Comparison of ENCODE assay signal across 23 cellular contexts in genomic region chr13:28653111-28653510, GRCh38.
"Had no signal": no experiment of that assay in that cellular context is flagged by ENCODE, and none has a peak within 500 bp of the region (broad histone marks: within the 10 kb centered on the region; RNA-seq: fewer than 3 reads in every experiment).

No MANE protein-coding gene starts in this region.

- H3K9me3 ChIP-seq: colonic mucosa, esophagus squamous epithelium, gastroesophageal sphincter, left lung, lower lobe of right lung, ovary, right atrium auricular region, sigmoid colon, testis, transverse colon had no signal

- H3K4me3 ChIP-seq: colonic mucosa, dorsolateral prefrontal cortex, esophagus squamous epithelium, gastroesophageal sphincter, left lung, lower lobe of right lung, ovary, right atrium auricular region, sigmoid colon, skin epidermis, testis, transverse colon had no signal

- H3K4me1 ChIP-seq: colonic mucosa had no signal

- H3K4me3 Mint-ChIP-seq: naive B cell; neural crest cell; stimulated activated naive B cell treated with anti-CD40 and anti-IgM and Interleukin-4, amounts not matched to agents 10 μg/mL and 1 μg/mL and 100 μg/mL, for 72 hours; stimulated activated naive CD8-positive, alpha-beta T cell treated with anti-CD3 and anti-CD28 coated beads, Interleukin-15, amount 100 ng/mL, for 72 hours had no signal

- H3K27ac Mint-ChIP-seq: stimulated activated naive B cell treated with anti-CD40 and anti-IgM and Interleukin-4, amounts not matched to agents 10 μg/mL and 1 μg/mL and 100 μg/mL, for 72 hours; stimulated activated naive CD8-positive, alpha-beta T cell treated with anti-CD3 and anti-CD28 coated beads, Interleukin-15, amount 100 ng/mL, for 72 hours had no signal

- H3K9me3 Mint-ChIP-seq: naive B cell; neural crest cell; stimulated activated naive CD8-positive, alpha-beta T cell treated with anti-CD3 and anti-CD28 coated beads, Interleukin-15, amount 100 ng/mL, for 72 hours had no signal

- ATAC-seq: gastroesophageal sphincter; left lung; lower lobe of right lung; stimulated activated naive B cell treated with anti-CD40 and anti-IgM and Interleukin-4, amounts not matched to agents 10 μg/mL and 1 μg/mL and 100 μg/mL, for 72 hours; stimulated activated naive CD8-positive, alpha-beta T cell treated with anti-CD3 and anti-CD28 coated beads, Interleukin-15, amount 100 ng/mL, for 72 hours had no signal

- H3K36me3 ChIP-seq: colonic mucosa, esophagus squamous epithelium, gastroesophageal sphincter, left lung, lower lobe of right lung, ovary, right atrium auricular region, sigmoid colon, transverse colon had no signal

- H3K27me3 Mint-ChIP-seq: naive B cell; stimulated activated naive B cell treated with anti-CD40 and anti-IgM and Interleukin-4, amounts not matched to agents 10 μg/mL and 1 μg/mL and 100 μg/mL, for 72 hours; stimulated activated naive CD8-positive, alpha-beta T cell treated with anti-CD3 and anti-CD28 coated beads, Interleukin-15, amount 100 ng/mL, for 72 hours had no signal

- H3K27ac ChIP-seq: colonic mucosa, esophagus squamous epithelium, gastroesophageal sphincter, left lung, lower lobe of right lung, ovary, right atrium auricular region, sigmoid colon, skin epidermis, testis, transverse colon had no signal

- DNase-seq: colonic mucosa; dorsolateral prefrontal cortex; effector CD8-positive, alpha-beta T cell; esophagus squamous epithelium; foreskin fibroblast; glutamatergic neuron; islet precursor cell; left lung; lower lobe of right lung; mesenchymal stem cell; naive B cell; ovary; sigmoid colon; stimulated activated CD4-positive, alpha-beta T cell treated with anti-CD3 and anti-CD28 coated beads, Interleukin-2, amount 100 ng/mL, for 24 hours; stimulated activated CD4-positive, alpha-beta T cell treated with anti-CD3 and anti-CD28 coated beads, Interleukin-4, amount 100 ng/mL, for 4 hours; stimulated activated naive B cell treated with anti-CD40 and anti-IgM and Interleukin-4, amounts not matched to agents 10 μg/mL and 1 μg/mL and 100 μg/mL, for 72 hours; stimulated activated naive CD8-positive, alpha-beta T cell treated with anti-CD3 and anti-CD28 coated beads, Interleukin-15, amount 100 ng/mL, for 72 hours; testis; transverse colon had no signal

- H3K27me3 ChIP-seq: colonic mucosa, dorsolateral prefrontal cortex, esophagus squamous epithelium, gastroesophageal sphincter, left lung, ovary, right atrium auricular region, sigmoid colon, testis, transverse colon had no signal
